9 cellular contexts compared by ENCODE assay signal in the genomic region with DNA sequence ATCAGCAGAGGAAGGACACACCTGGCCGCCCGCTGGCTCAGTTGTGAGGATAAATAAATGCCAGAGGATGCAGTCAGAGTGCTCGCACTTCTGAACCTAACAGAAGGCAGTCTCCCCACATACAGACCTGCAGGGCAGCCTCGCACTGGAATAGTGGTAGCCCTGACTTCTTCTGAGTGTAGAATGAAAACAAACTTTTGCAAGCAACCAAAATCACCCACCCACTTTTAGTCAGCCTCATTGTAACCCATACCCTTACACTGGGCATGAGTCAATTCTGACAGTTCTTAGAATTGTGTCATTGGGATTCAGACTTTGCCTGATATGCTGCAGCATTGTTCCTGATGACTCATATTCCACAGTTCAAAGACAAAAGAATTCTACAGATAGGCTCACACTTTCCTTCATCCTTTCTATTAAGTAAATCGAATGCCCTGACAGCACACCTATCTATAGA.
DNase-seq lines count a peak whose midpoint lies in the region; ATAC-seq and TF ChIP-seq lines count a peak whose summit lies in the region.
"Had no signal": no experiment of that assay in that cellular context is flagged by ENCODE, and none has a peak within 500 bp of the region (broad histone marks: within the 10 kb centered on the region; RNA-seq: fewer than 3 reads in every experiment).

No MANE protein-coding gene starts in this region.

- H3K4me1 ChIP-seq in Peyer's patch = no peaks in the 10 kb centered on the region

- no peaks in the 10 kb centered on the region for H3K36me3 ChIP-seq in Peyer's patch

- no peak overlapping the region for H3K27ac ChIP-seq in Peyer's patch

- no peaks in the 10 kb centered on the region for H3K27me3 ChIP-seq in Peyer's patch

- no peaks in the 10 kb centered on the region for H3K9me3 ChIP-seq in Peyer's patch

- TF ChIP-seq POLR2A in Peyer's patch (IDR thresholded peaks at IDR 0.05) = no peak

- DNase-seq in EL = peak; percentile 57
- peak; percentile 21 for DNase-seq in NCI-H69 (lab: John Stamatoyannopoulos, UW)
- DNase-seq in dermis blood vessel endothelial cell = peak; percentile 22
- peak; percentile 95 for DNase-seq in renal cortical epithelial cell (ENCODE audit: low read depth)
- no peak for DNase-seq in Peyer's patch
- DNase-seq in NCI-H2081 treated with DMSO at 0.1 percent for 48 hours (lab: John Stamatoyannopoulos, UW) = no peak
- no peak for DNase-seq in central memory CD4-positive, alpha-beta T cell
- DNase-seq: NCI-H446 had no signal

- TF ChIP-seq CTCF in Peyer's patch (IDR thresholded peaks at IDR 0.05) = no peak

- H3K4me3 ChIP-seq in Peyer's patch = no peak overlapping the region

- no peak for ATAC-seq in HG02642 (IDR thresholded peaks at IDR 0.05; ENCODE audit: poor library complexity, unreplicated experiment)

Comparison
In these comparisons a context has a peak if more than half of its experiments do, and no peak if none do; other contexts are left out.
1. DNase-seq: peak in EL (single experiment), NCI-H69 (single experiment), dermis blood vessel endothelial cell (single experiment) and renal cortical epithelial cell (single experiment); none in Peyer's patch (0 of 3), NCI-H2081 treated with DMSO at 0.1 percent for 48 hours (single experiment) and central memory CD4-positive, alpha-beta T cell (single experiment).